10 cellular contexts compared by ENCODE assay signal in genomic region chr2:157747695-157748370, GRCh38.
DNase-seq lines count a peak whose midpoint lies in the region; ATAC-seq and TF ChIP-seq lines count a peak whose summit lies in the region.
"Had no signal": no experiment of that assay in that cellular context is flagged by ENCODE, and none has a peak within 500 bp of the region (broad histone marks: within the 10 kb centered on the region; RNA-seq: fewer than 3 reads in every experiment).

No MANE protein-coding gene starts in this region.

- no peak overlapping the region for H3K27ac Mint-ChIP-seq in Caco-2 (ENCODE audit: unreplicated experiment)
- H3K27ac Mint-ChIP-seq in activated T-helper 17 cell treated with anti-CD3 and anti-CD28 coated beads, Interleukin-2, amount 50 U/mL, for 72 hours, result no peak overlapping the region

- no peaks in the 10 kb centered on the region for H3K9me3 ChIP-seq in adipocyte (ENCODE audit: control insufficient read depth, low read length)
- no peaks in the 10 kb centered on the region for H3K9me3 ChIP-seq in Caco-2

- H3K9ac ChIP-seq in adipocyte (ENCODE audit: low read length), result peak overlapping the region; percentile 75

- peaks cover 13% of the 10 kb centered on the region for H3K36me3 Mint-ChIP-seq in Caco-2 (ENCODE audit: insufficient read depth, unreplicated experiment)
- H3K36me3 Mint-ChIP-seq in activated T-helper 17 cell treated with anti-CD3 and anti-CD28 coated beads, Interleukin-2, amount 50 U/mL, for 72 hours (ENCODE audit: low read depth), result peaks cover 63% of the 10 kb centered on the region

- H3K4me3 ChIP-seq in adipocyte (ENCODE audit: low read length) (peak overlapping the region; percentile 28), Caco-2 (ENCODE audit: low read depth, low read length) (no peak overlapping the region)
- H3K4me3 ChIP-seq: lung had no signal

- CTCF ChIA-PET in Caco-2 (lab: Charles Lee), result interaction anchor here (0.6 kb wide), 1 partner anchor 117 kb away, joined by 3 read pairs; no protein-coding TSS in a partner anchor

- POLR2A ChIA-PET in Caco-2 (lab: Charles Lee), result no interaction called here

- H3K4me1 Mint-ChIP-seq in Caco-2 (ENCODE audit: low read depth, unreplicated experiment), result peaks cover 6% of the 10 kb centered on the region
- H3K4me1 Mint-ChIP-seq in activated T-helper 17 cell treated with anti-CD3 and anti-CD28 coated beads, Interleukin-2, amount 50 U/mL, for 72 hours, result peaks cover 5% of the 10 kb centered on the region

- peak; percentile 49 for ATAC-seq in GM21723 (IDR thresholded peaks at IDR 0.05; ENCODE audit: unreplicated experiment)
- no peak for ATAC-seq in activated T-helper 17 cell treated with anti-CD3 and anti-CD28 coated beads, Interleukin-2, amount 50 U/mL, for 72 hours (replicated peaks)

- peak; percentile 41 for DNase-seq in AG09319 (ENCODE audit: extremely low read depth, low read depth)
- DNase-seq in adipocyte (ENCODE audit: low read depth), result peak; percentile 39
- DNase-seq in medulla oblongata (ENCODE audit: extremely low spot score), result peak; percentile 8
- DNase-seq in Caco-2, result no peak
- DNase-seq in activated naive CD4-positive, alpha-beta T cell (lab: John Stamatoyannopoulos, UW), result no peak
- DNase-seq in iPS-NIHi11 (ENCODE audit: low spot score), result no peak
- DNase-seq: NCI-H1694 had no signal

- H3K27me3 Mint-ChIP-seq in Caco-2 (ENCODE audit: insufficient read depth, unreplicated experiment), result no peaks in the 10 kb centered on the region
- no peaks in the 10 kb centered on the region for H3K27me3 Mint-ChIP-seq in activated T-helper 17 cell treated with anti-CD3 and anti-CD28 coated beads, Interleukin-2, amount 50 U/mL, for 72 hours

- H3K36me3 ChIP-seq in adipocyte (ENCODE audit: control insufficient read depth, insufficient read depth, low read length, severe bottlenecking) (no peaks in the 10 kb centered on the region), Caco-2 (ENCODE audit: control insufficient read depth, insufficient read depth, low read length) (no peaks in the 10 kb centered on the region; the same call in 1 of the 2 replicates)

- TF ChIP-seq CTCF in AG09319 (IDR thresholded peaks at IDR 0.05; ENCODE audit: low read depth, low read length) (no peak), Caco-2 (IDR thresholded peaks at IDR 0.05; ENCODE audit: insufficient read depth in 1 of 2, low read depth in 1 of 2, low read length in 1 of 2, severe bottlenecking in 1 of 2, unreplicated experiment in 1 of 2) (no peak)

- no peaks in the 10 kb centered on the region for H3K9me3 Mint-ChIP-seq in Caco-2 (ENCODE audit: unreplicated experiment)
- no peaks in the 10 kb centered on the region for H3K9me3 Mint-ChIP-seq in activated T-helper 17 cell treated with anti-CD3 and anti-CD28 coated beads, Interleukin-2, amount 50 U/mL, for 72 hours

- H3K27me3 ChIP-seq in adipocyte (replicated peaks; ENCODE audit: control insufficient read depth, insufficient read depth, low read length) (no peaks in the 10 kb centered on the region), Caco-2 (replicated peaks; ENCODE audit: control insufficient read depth, insufficient read depth, low read length) (no peaks in the 10 kb centered on the region)

- intact Hi-C loops in Caco-2 (cut with micrococcal nuclease; ENCODE audit: unreplicated experiment), result no loop called here

- BruUV-seq in Caco-2 (replicated peaks; lab: Mats Ljungman, UMichigan), result no TSS peak

- H3K4me1 ChIP-seq in adipocyte (ENCODE audit: control insufficient read depth, insufficient read depth, low read length) (peaks cover 54% of the 10 kb centered on the region), Caco-2 (no peaks in the 10 kb centered on the region)

- no peak overlapping the region for H3K4me3 Mint-ChIP-seq in Caco-2 (ENCODE audit: unreplicated experiment)
- H3K4me3 Mint-ChIP-seq in activated T-helper 17 cell treated with anti-CD3 and anti-CD28 coated beads, Interleukin-2, amount 50 U/mL, for 72 hours, result no peak overlapping the region

Comparison
In these comparisons a context has a peak if more than half of its experiments do, and no peak if none do; other contexts are left out.
1. DNase-seq: peak in AG09319 (single experiment), adipocyte (single experiment) and medulla oblongata (single experiment); none in Caco-2 (0 of 2), activated naive CD4-positive, alpha-beta T cell (0 of 4) and iPS-NIHi11 (single experiment).